ENCODE assay signal across 20 cellular contexts in genomic region chr10:69684981-69685353, GRCh38. TPM values are rescaled to one million over a fixed set of nuclear protein-coding genes. Genes with fewer than 3 reads are reported as not detected.
DNase-seq lines count a peak whose midpoint lies in the region; ATAC-seq, FAIRE-seq and TF ChIP-seq lines count a peak whose summit lies in the region.
"Had no signal": no experiment of that assay in that cellular context is flagged by ENCODE, and none has a peak within 500 bp of the region (broad histone marks: within the 10 kb centered on the region; RNA-seq: fewer than 3 reads in every experiment).

No MANE protein-coding gene starts in this region.

- peak overlapping the region; percentile 34 for H3K4me2 ChIP-seq in PC-3 (ENCODE audit: low read length)
- H3K4me2 ChIP-seq: KMS-11 had no signal

- H4K20me1 ChIP-seq in PC-3 (ENCODE audit: low read length): no peaks in the 10 kb centered on the region

- CTCF ChIA-PET in PC-3 (lab: Charles Lee): no interaction called here
- CTCF ChIA-PET in activated CD8-positive, alpha-beta T cell treated with anti-CD3 and anti-CD28 coated beads for 36 hours (lab: Charles Lee): interaction anchor here (0.9 to 1.2 kb wide), 4 partner anchors 11 to 230 kb away, joined by 3 read pairs; no protein-coding TSS in a partner anchor

- TF ChIP-seq CTCF in PC-3 (conservative IDR thresholded peaks at IDR 0.05; ENCODE audit: low read depth, low read length) (no peak), endothelial cell (IDR thresholded peaks at IDR 0.05; ENCODE audit: unreplicated experiment) (no peak), mesothelial cell of epicardium (IDR thresholded peaks at IDR 0.05; ENCODE audit: unreplicated experiment) (no peak), thyroid gland (IDR thresholded peaks at IDR 0.05) (no peak)
- no peak for TF ChIP-seq CTCF in activated CD8-positive, alpha-beta T cell treated with anti-CD3 and anti-CD28 coated beads for 36 hours (IDR thresholded peaks at IDR 0.05)

- H3K4me1 ChIP-seq in PC-3 (ENCODE audit: insufficient read depth, low read length) (peaks cover 23% of the 10 kb centered on the region), thyroid gland (peaks cover 24 to 28% of the 10 kb centered on the region in 2 donors)

- peaks cover 12% of the 10 kb centered on the region for H3K4me1 Mint-ChIP-seq in endothelial cell (ENCODE audit: unreplicated experiment)
- peaks cover 44% of the 10 kb centered on the region for H3K4me1 Mint-ChIP-seq in mesothelial cell of epicardium
- no peaks in the 10 kb centered on the region for H3K4me1 Mint-ChIP-seq in activated CD8-positive, alpha-beta T cell treated with anti-CD3 and anti-CD28 coated beads for 36 hours (ENCODE audit: low read depth)
- H3K4me1 Mint-ChIP-seq: naive B cell had no signal

- H3K9me3 Mint-ChIP-seq in endothelial cell (ENCODE audit: unreplicated experiment) (no peaks in the 10 kb centered on the region), mesothelial cell of epicardium (no peaks in the 10 kb centered on the region)
- no peaks in the 10 kb centered on the region for H3K9me3 Mint-ChIP-seq in activated CD8-positive, alpha-beta T cell treated with anti-CD3 and anti-CD28 coated beads for 36 hours
- H3K9me3 Mint-ChIP-seq: dendritic cell treated with granulocyte-macrophage colony-stimulating factor and Interleukin-4, amounts not matched to agents 40 ng/mL and 50 ng/mL, for 4 days; stimulated activated naive CD8-positive, alpha-beta T cell treated with anti-CD3 and anti-CD28 coated beads, Interleukin-15, Interleukin-2, amounts not matched to agents 100 ng/mL and 50 ng/mL, for 24 hours had no signal

- no peaks in the 10 kb centered on the region for H3F3A ChIP-seq in PC-3 (ENCODE audit: low read length, unreplicated experiment)

- POLR2A ChIA-PET in PC-3 (lab: Charles Lee; ENCODE audit: unreplicated experiment): no interaction called here
- POLR2A ChIA-PET in activated CD8-positive, alpha-beta T cell treated with anti-CD3 and anti-CD28 coated beads for 36 hours (lab: Charles Lee): no interaction called here

- H3K79me2 ChIP-seq in PC-3 (ENCODE audit: low read length): no peaks in the 10 kb centered on the region

- no peak overlapping the region for H3K4me3 Mint-ChIP-seq in endothelial cell (ENCODE audit: unreplicated experiment)
- no peak overlapping the region for H3K4me3 Mint-ChIP-seq in mesothelial cell of epicardium
- H3K4me3 Mint-ChIP-seq in activated CD8-positive, alpha-beta T cell treated with anti-CD3 and anti-CD28 coated beads for 36 hours: no peak overlapping the region
- H3K4me3 Mint-ChIP-seq: dendritic cell treated with granulocyte-macrophage colony-stimulating factor and Interleukin-4, amounts not matched to agents 40 ng/mL and 50 ng/mL, for 4 days; naive B cell; stimulated activated naive CD8-positive, alpha-beta T cell treated with anti-CD3 and anti-CD28 coated beads, Interleukin-15, Interleukin-2, amounts not matched to agents 100 ng/mL and 50 ng/mL, for 24 hours; T-helper 17 cell had no signal

- no peak for TF ChIP-seq POLR2A in thyroid gland (IDR thresholded peaks at IDR 0.05)

- intact Hi-C loops in PC-3 (cut with micrococcal nuclease) (no loop called here), thyroid gland (cut with DNase I) (no loop called here)
- intact Hi-C loops in activated CD8-positive, alpha-beta T cell treated with anti-CD3 and anti-CD28 coated beads for 36 hours (cut with micrococcal nuclease): no loop called here

- no peak overlapping the region; the same call in 1 of the 2 replicates for H3K9ac ChIP-seq in PC-3 (ENCODE audit: low read length)
- H3K9ac ChIP-seq: KMS-11 had no signal

- H3K36me3 ChIP-seq in PC-3 (ENCODE audit: low read depth, low read length): no peaks in the 10 kb centered on the region
- H3K36me3 ChIP-seq in thyroid gland: no peaks in the 10 kb centered on the region

- 40 to 42% methylated on average over 4 of the region's 4 CpGs for WGBS in thyroid gland, 2 donors

- peaks cover 19% of the 10 kb centered on the region for H3K27me3 ChIP-seq in PC-3 (ENCODE audit: low read length)
- H3K27me3 ChIP-seq in thyroid gland: no peaks in the 10 kb centered on the region

- no peaks in the 10 kb centered on the region for H3K9me2 ChIP-seq in PC-3 (replicated peaks; ENCODE audit: low read length)

- H3K36me3 Mint-ChIP-seq in endothelial cell (ENCODE audit: low read depth, unreplicated experiment) (peaks cover 5% of the 10 kb centered on the region), mesothelial cell of epicardium (no peaks in the 10 kb centered on the region)
- no peaks in the 10 kb centered on the region for H3K36me3 Mint-ChIP-seq in activated CD8-positive, alpha-beta T cell treated with anti-CD3 and anti-CD28 coated beads for 36 hours (ENCODE audit: low read depth)
- H3K36me3 Mint-ChIP-seq: naive B cell had no signal

- H3K27ac ChIP-seq in PC-3 (ENCODE audit: low read length) (peak overlapping the region; percentile 50), thyroid gland (peak overlapping the region; percentile 68 to 75 (median 73))
- H3K27ac ChIP-seq: KMS-11, psoas muscle had no signal

- H2AFZ ChIP-seq in PC-3 (ENCODE audit: low read length): no peak overlapping the region

- peak overlapping the region; percentile 57 for H3K27ac Mint-ChIP-seq in endothelial cell (ENCODE audit: unreplicated experiment)
- peak overlapping the region; percentile 90 for H3K27ac Mint-ChIP-seq in mesothelial cell of epicardium
- H3K27ac Mint-ChIP-seq in activated CD8-positive, alpha-beta T cell treated with anti-CD3 and anti-CD28 coated beads for 36 hours: no peak overlapping the region
- H3K27ac Mint-ChIP-seq: dendritic cell treated with granulocyte-macrophage colony-stimulating factor and Interleukin-4, amounts not matched to agents 40 ng/mL and 50 ng/mL, for 4 days; naive B cell; stimulated activated naive CD8-positive, alpha-beta T cell treated with anti-CD3 and anti-CD28 coated beads, Interleukin-15, Interleukin-2, amounts not matched to agents 100 ng/mL and 50 ng/mL, for 24 hours; T-helper 17 cell had no signal

- H3K4me3 ChIP-seq in PC-3 (ENCODE audit: low read length) (no peak overlapping the region), thyroid gland (replicated peaks in 1 of 3) (no peak overlapping the region)
- H3K4me3 ChIP-seq: psoas muscle had no signal

- no peaks in the 10 kb centered on the region for H3K9me3 ChIP-seq in PC-3 (ENCODE audit: low read length)
- no peaks in the 10 kb centered on the region for H3K9me3 ChIP-seq in thyroid gland
- H3K9me3 ChIP-seq: psoas muscle had no signal

- no TSS peak for BruUV-seq in PC-3 (replicated peaks; lab: Mats Ljungman, UMichigan)

- ATAC-seq in PC-3: no peak; the same call in 1 of the 2 replicates
- no peak for ATAC-seq in activated CD8-positive, alpha-beta T cell treated with anti-CD3 and anti-CD28 coated beads for 36 hours
- ATAC-seq: activated CD4-positive, CD25-positive, alpha-beta regulatory T cell treated with anti-CD3 and anti-CD28 coated beads, Interleukin-2, amount 50 U/mL, for 24 hours; T-helper 17 cell had no signal

- no peak for FAIRE-seq in GM19239 (lab: Jason Lieb, UNC)
- FAIRE-seq: G401.6, GM12891 had no signal

- peaks cover 10% of the 10 kb centered on the region for H3K27me3 Mint-ChIP-seq in endothelial cell (ENCODE audit: unreplicated experiment)
- H3K27me3 Mint-ChIP-seq in mesothelial cell of epicardium (ENCODE audit: low read depth): peaks cover 2% of the 10 kb centered on the region
- peaks cover 14% of the 10 kb centered on the region for H3K27me3 Mint-ChIP-seq in activated CD8-positive, alpha-beta T cell treated with anti-CD3 and anti-CD28 coated beads for 36 hours

- DNase-seq in PC-3 (no peak), endothelial cell (ENCODE audit: low spot score) (no peak), mesothelial cell of epicardium (ENCODE audit: low spot score in 2 of 2, unreplicated experiment in 2 of 2) (no peak), thyroid gland (peak; percentile 11 to 18), NCI-H69 (lab: John Stamatoyannopoulos, UW) (no peak), NCI-H2171 treated with DMSO at 0.1 percent for 48 hours (lab: John Stamatoyannopoulos, UW) (no peak), GM19239 (ENCODE audit: insufficient read length, low spot score) (no peak)
- DNase-seq in activated CD8-positive, alpha-beta T cell treated with anti-CD3 and anti-CD28 coated beads for 36 hours: no peak
- DNase-seq: activated gamma-delta T cell treated with Interleukin-2 at 50 U/mL for 16 hours, naive B cell, NCI-H1092 treated with DMSO at 0.1 percent for 48 hours, SHP77, T-helper 17 cell had no signal

RNA-seq across cellular contexts. Expression of gene FAM241B, which starts 54.9 kb away (rescaled TPM):
- total RNA-seq in PC-3 (2014; rRNA removed) (37.5 and 45.4 TPM in 2 replicates), endothelial cell (ENCODE audit: unreplicated experiment) (7.1 TPM), mesothelial cell of epicardium (19.2 to 20.9 TPM (median 20.1 TPM) in 3 replicates), thyroid gland (1 to 10 TPM; 2.1 to 7.2 (median 4.6) TPM)
- 10 to 100 TPM; 10.8 to 12.5 TPM for total RNA-seq in activated CD8-positive, alpha-beta T cell treated with anti-CD3 and anti-CD28 coated beads for 36 hours

Comparison
In these comparisons a context has a peak if more than half of its experiments do, and no peak if none do; other contexts are left out.
1. DNase-seq: peak in thyroid gland (2 of 2); none in PC-3 (single experiment), endothelial cell (single experiment), mesothelial cell of epicardium (0 of 2), NCI-H69 (single experiment), activated CD8-positive, alpha-beta T cell treated with anti-CD3 and anti-CD28 coated beads for 36 hours (single experiment), NCI-H2171 treated with DMSO at 0.1 percent for 48 hours (single experiment) and GM19239 (single experiment).